32 cellular contexts compared by ENCODE assay signal in genomic region chr15:92115834-92116233, GRCh38.
"Had no signal": no experiment of that assay in that cellular context is flagged by ENCODE, and none has a peak within 500 bp of the region (broad histone marks: within the 10 kb centered on the region; RNA-seq: fewer than 3 reads in every experiment).

No MANE protein-coding gene starts in this region.

- H3K27me3 ChIP-seq: ascending aorta, breast epithelium, cardiac muscle cell, colonic mucosa, esophagus squamous epithelium, gastroesophageal sphincter had no signal

- H3K9me3 ChIP-seq: ascending aorta, breast epithelium, colonic mucosa, esophagus squamous epithelium, gastroesophageal sphincter had no signal

- FAIRE-seq: endometrium, endothelial cell of umbilical vein had no signal

- ATAC-seq: activated CD4-positive, alpha-beta T cell treated with anti-CD3 and anti-CD28 coated beads for 36 hours; activated CD8-positive, alpha-beta memory T cell treated with anti-CD3 and anti-CD28 coated beads, Interleukin-2, amount 10 ng/mL, durations not matched to agents 7 days and 5 days; activated CD8-positive, alpha-beta T cell treated with anti-CD3 and anti-CD28 coated beads, Interleukin-2, amount 10 ng/mL, durations not matched to agents 7 days and 5 days; activated naive CD4-positive, alpha-beta T cell treated with anti-CD3 and anti-CD28 coated beads, Interleukin-2, amount 50 U/mL, for 72 hours; activated T-cell treated with anti-CD3 and anti-CD28 coated beads, Interleukin-2, amount 50 U/mL, for 72 hours; gastroesophageal sphincter; T-helper 17 cell had no signal

- H3K4me1 ChIP-seq: colonic mucosa had no signal

- DNase-seq: activated CD4-positive, alpha-beta memory T cell treated with anti-CD3 and anti-CD28 coated beads for 36 hours; activated CD4-positive, alpha-beta T cell treated with anti-CD3 and anti-CD28 coated beads for 36 hours; activated CD4-positive, alpha-beta T cell treated with anti-CD3 and anti-CD28 coated beads, Interleukin-2, amount 10 ng/mL, durations not matched to agents 24 days and 14 days; activated CD4-positive, CD25-positive, alpha-beta regulatory T cell; activated CD4-positive, CD25-positive, alpha-beta regulatory T cell treated with anti-CD3 and anti-CD28 coated beads, Interleukin-2, amount 50 U/mL, for 72 hours; activated CD8-positive, alpha-beta memory T cell treated with anti-CD3 and anti-CD28 coated beads, Interleukin-2, amount 10 ng/mL, durations not matched to agents 7 days and 5 days; activated CD8-positive, alpha-beta memory T cell treated with anti-CD3 and anti-CD28 coated beads, Interleukin-2, amount 50 U/mL, for 4 hours; activated CD8-positive, alpha-beta T cell treated with anti-CD3 and anti-CD28 coated beads, Interleukin-2, amount 10 ng/mL, durations not matched to agents 7 days and 5 days; activated gamma-delta T cell; activated naive CD4-positive, alpha-beta T cell; activated naive CD4-positive, alpha-beta T cell treated with anti-CD3 and anti-CD28 coated beads, Interleukin-2, amount 10 ng/mL, durations not matched to agents 7 days and 5 days; activated naive CD8-positive, alpha-beta T cell treated with anti-CD3 and anti-CD28 coated beads, Interleukin-2, amount 10 ng/mL, durations not matched to agents 7 days and 5 days; activated T-cell treated with anti-CD3 and anti-CD28 coated beads, Interleukin-2, amount 50 U/mL, for 1 hour; activated T-cell treated with anti-CD3 and anti-CD28 coated beads, Interleukin-2, amount 50 U/mL, for 72 hours; central memory CD4-positive, alpha-beta T cell; cerebellar nuclear complex; colonic mucosa; effector CD8-positive, alpha-beta T cell; esophagus squamous epithelium; foreskin melanocyte; T-helper 1 cell; T-helper 17 cell; T1000; WERI-Rb-1 had no signal

- H3K4me3 ChIP-seq: ascending aorta, breast epithelium, cardiac muscle cell, colonic mucosa, esophagus squamous epithelium, gastroesophageal sphincter had no signal

- H3K27ac ChIP-seq: ascending aorta, breast epithelium, cardiac muscle cell, colonic mucosa, epithelial cell of prostate, esophagus squamous epithelium, gastroesophageal sphincter, WERI-Rb-1 had no signal

- H3K36me3 ChIP-seq: breast epithelium, colonic mucosa, WERI-Rb-1 had no signal
